Comparison of ENCODE assay signal across 16 cellular contexts in genomic region chrX:72936455-72936854, GRCh38. TPM values are rescaled to one million over a fixed set of nuclear protein-coding genes. Genes with fewer than 3 reads are reported as not detected.
DNase-seq lines count a peak whose midpoint lies in the region; ATAC-seq, FAIRE-seq and TF ChIP-seq lines count a peak whose summit lies in the region.
"Not testable (repeated sequence)": the region's sequence is repeated elsewhere in the genome, so short reads cannot be mapped to it uniquely, and the experiment has no call there.
"Had no signal": no experiment of that assay in that cellular context is flagged by ENCODE, and none has a peak within 500 bp of the region (broad histone marks: within the 10 kb centered on the region; RNA-seq: fewer than 3 reads in every experiment).

No MANE protein-coding gene starts in this region.

- not testable (repeated sequence) for H3K4me3 Mint-ChIP-seq in GM23338

- dilution Hi-C loops in keratinocyte (cut with MboI; ENCODE audit: extremely low pct_ligation_motif_present, low sequenced_read_pairs), result not testable (repeated sequence)

- DNase-seq in A549 (ENCODE audit: low read depth in 1 of 2, low spot score in 1 of 2); GM18507 (ENCODE audit: extremely low spot score, insufficient read length, low read depth); GM23338 (ENCODE audit: low spot score); PC-3; GM12878 (ENCODE audit: low read depth, low spot score); keratinocyte (ENCODE audit: low read depth, low spot score); mucosa of descending colon: not testable (repeated sequence)

- in situ Hi-C loops in GM12878 (cut with MboI), result not testable (repeated sequence)

- not testable (repeated sequence) for H3K36me3 ChIP-seq in GM23338 (ENCODE audit: insufficient read depth); PC-3 (ENCODE audit: low read depth, low read length); GM12878 (ENCODE audit: control insufficient read depth in 2 of 2, insufficient read depth in 2 of 2, low read length in 1 of 2); keratinocyte (ENCODE audit: control insufficient read depth in 2 of 2, extremely low read depth in 1 of 2, insufficient read depth in 2 of 2, low read length in 2 of 2); mucosa of descending colon (ENCODE audit: low read depth)

- ATAC-seq in A549, result peak; percentile 72 to 89; a peak in 5 of 6 replicates
- peak; percentile 59; the same call in 2 of the 3 replicates for ATAC-seq in GM23338
- peak; percentile 83 for ATAC-seq in PC-3
- peak; percentile 49; the same call in 1 of the 3 replicates for ATAC-seq in GM12878
- peak; percentile 73 for ATAC-seq in mucosa of descending colon

- WGBS in A549 (ENCODE audit: missing lambda C conversion rate), result no CpG with 5 or more reads among the region's 7 CpGs
- no CpG with 5 or more reads among the region's 7 CpGs for WGBS in GM12878 (ENCODE audit: insufficient coverage, insufficient replicate concordance, low lambda C conversion rate, missing lambda C conversion rate)

- not testable (repeated sequence) for H3K9me1 ChIP-seq in keratinocyte (ENCODE audit: control insufficient read depth, extremely low read depth, insufficient read depth, low read length)

- H3K4me2 ChIP-seq in A549; GM23338; PC-3 (ENCODE audit: low read length); GM12878 (ENCODE audit: control insufficient read depth, insufficient read depth); keratinocyte (ENCODE audit: control insufficient read depth, extremely low read depth, insufficient read depth, low read depth, low read length): not testable (repeated sequence)

- H3K27me3 Mint-ChIP-seq in GM23338 (ENCODE audit: insufficient read depth, low read depth, poor library complexity), result not testable (repeated sequence)

- not testable (repeated sequence) for H3K9me2 ChIP-seq in GM23338 (ENCODE audit: insufficient read depth); PC-3 (replicated peaks; ENCODE audit: low read length)

- not testable (repeated sequence) for H2AFZ ChIP-seq in GM23338; PC-3 (ENCODE audit: low read length); GM12878 (ENCODE audit: control insufficient read depth, low read depth, low read length); keratinocyte (ENCODE audit: control insufficient read depth, low read length)

- H3K4me3 ChIP-seq in A549; GM23338; PC-3 (ENCODE audit: low read length); GM12878; keratinocyte (ENCODE audit: control insufficient read depth in 2 of 3, extremely low read depth in 1 of 3, insufficient read depth in 2 of 3, low read depth in 1 of 3, low read length in 3 of 3); mucosa of descending colon: not testable (repeated sequence)

- not testable (repeated sequence) for H3K9ac ChIP-seq in PC-3 (ENCODE audit: low read length); GM12878 (ENCODE audit: control insufficient read depth, insufficient read depth, low read length); keratinocyte (ENCODE audit: control insufficient read depth, extremely low read depth, insufficient read depth, low read length)

- TF ChIP-seq CTCF in A549 (IDR thresholded peaks at IDR 0.05); GM23338 (conservative IDR thresholded peaks at IDR 0.05; ENCODE audit: low read depth in 2 of 2); PC-3 (conservative IDR thresholded peaks at IDR 0.05; ENCODE audit: low read depth, low read length); GM12878 (IDR thresholded peaks at IDR 0.05 in 2 of 3, conservative IDR thresholded peaks at IDR 0.05 in 1 of 3; ENCODE audit: control insufficient read depth in 2 of 3, extremely low read depth in 1 of 3, insufficient read depth in 1 of 3, low read depth in 3 of 3, low read length in 3 of 3); keratinocyte (optimal IDR thresholded peaks at IDR 0.05 in 1 of 3, IDR thresholded peaks at IDR 0.05 in 1 of 3, conservative IDR thresholded peaks at IDR 0.05 in 1 of 3; ENCODE audit: extremely low read depth in 1 of 3, insufficient read depth in 2 of 3, low read length in 3 of 3); mucosa of descending colon (IDR thresholded peaks at IDR 0.05): not testable (repeated sequence)

- not testable (repeated sequence) for H3K79me2 ChIP-seq in GM23338 (replicated peaks; ENCODE audit: insufficient read depth); PC-3 (ENCODE audit: low read length); GM12878 (ENCODE audit: control insufficient read depth, insufficient read depth, low read length); keratinocyte (ENCODE audit: control insufficient read depth, insufficient read depth, low read length)

- H3K27ac ChIP-seq in A549; GM23338 (ENCODE audit: low read depth); PC-3 (ENCODE audit: low read length); GM12878 (ENCODE audit: control insufficient read depth, insufficient read depth); keratinocyte (ENCODE audit: control insufficient read depth, insufficient read depth, low read length): not testable (repeated sequence)

- not testable (repeated sequence) for BruUV-seq in PC-3 (replicated peaks; lab: Mats Ljungman, UMichigan); GM12878 (replicated peaks; lab: Mats Ljungman, UMichigan)

- not testable (repeated sequence) for H4K20me1 ChIP-seq in GM23338 (replicated peaks; ENCODE audit: insufficient read depth); PC-3 (ENCODE audit: low read length); GM12878 (ENCODE audit: control insufficient read depth, insufficient read depth); keratinocyte (ENCODE audit: control insufficient read depth, extremely low read depth, insufficient read depth, low read length)

- SMC1A ChIA-PET in GM12878 (lab: Charles Lee; ENCODE audit: uncharacterized antibody, unreplicated experiment), result not testable (repeated sequence)

- not testable (repeated sequence) for TF ChIP-seq RAD21 in A549 (conservative IDR thresholded peaks at IDR 0.05 in 1 of 2, IDR thresholded peaks at IDR 0.05 in 1 of 2); GM12878 (IDR thresholded peaks at IDR 0.05; ENCODE audit: insufficient read depth, low read depth, low read length)

- H3K4me1 Mint-ChIP-seq in GM23338, result not testable (repeated sequence)

- not testable (repeated sequence) for H3K9me3 Mint-ChIP-seq in GM23338

- CTCF ChIA-PET in A549 (lab: Yijun Ruan, JAX); PC-3 (lab: Charles Lee); GM12878 (lab: Yijun Ruan, JAX): not testable (repeated sequence)

- not testable (repeated sequence) for H3K27ac Mint-ChIP-seq in GM23338

- FAIRE-seq in A549 (lab: Jason Lieb, UNC), result peak; percentile 100
- peak; percentile 86 for FAIRE-seq in GM18507 (lab: Jason Lieb, UNC)
- FAIRE-seq in GM12878 (lab: Jason Lieb, UNC), result peak; percentile 77
- FAIRE-seq in keratinocyte (lab: Jason Lieb, UNC), result peak; percentile 36

- not testable (repeated sequence) for H3F3A ChIP-seq in GM23338 (replicated peaks; ENCODE audit: low read depth); PC-3 (ENCODE audit: low read length, unreplicated experiment)

- H3K9me3 ChIP-seq in A549; PC-3 (ENCODE audit: low read length); GM12878 (replicated peaks; ENCODE audit: control insufficient read depth, insufficient read depth, low read length); keratinocyte (ENCODE audit: control insufficient read depth, low read depth, low read length); mucosa of descending colon: not testable (repeated sequence)

- H3K36me3 Mint-ChIP-seq in GM23338 (ENCODE audit: low read depth), result not testable (repeated sequence)

- RAD21 ChIA-PET in GM12878 (lab: Charles Lee; ENCODE audit: unreplicated experiment), result not testable (repeated sequence)

- not testable (repeated sequence) for TF ChIP-seq EP300 in A549 (IDR thresholded peaks at IDR 0.05); GM12878 (IDR thresholded peaks at IDR 0.05; ENCODE audit: borderline replicate concordance in 1 of 2, control insufficient read depth in 1 of 2, low read depth in 2 of 2, low read length in 2 of 2)

- not testable (repeated sequence) for H3K4me1 ChIP-seq in A549; GM23338 (ENCODE audit: insufficient read depth); PC-3 (ENCODE audit: insufficient read depth, low read length); GM12878 (ENCODE audit: control insufficient read depth, insufficient read depth, low read length); keratinocyte (ENCODE audit: control insufficient read depth, extremely low read depth, insufficient read depth, low read length); mucosa of descending colon (ENCODE audit: low read depth)

- POLR2A ChIA-PET in A549 (lab: Yijun Ruan, JAX); PC-3 (lab: Charles Lee; ENCODE audit: unreplicated experiment); GM12878 (lab: Charles Lee): not testable (repeated sequence)

- TF ChIP-seq POLR2A in A549 (IDR thresholded peaks at IDR 0.05; ENCODE audit: low read length); GM12878 (IDR thresholded peaks at IDR 0.05; ENCODE audit: low read depth, low read length): not testable (repeated sequence)

- intact Hi-C loops in PC-3 (cut with micrococcal nuclease); GM12878 (cut with micrococcal nuclease; ENCODE audit: unreplicated experiment); mucosa of descending colon (cut with DNase I, micrococcal nuclease): not testable (repeated sequence)

- not testable (repeated sequence) for H3K27me3 ChIP-seq in GM23338 (ENCODE audit: insufficient read depth); PC-3 (ENCODE audit: low read length); GM12878 (replicated peaks in 1 of 2; ENCODE audit: control insufficient read depth in 2 of 2, insufficient read depth in 2 of 2, low read length in 1 of 2); keratinocyte (ENCODE audit: control insufficient read depth, extremely low read depth, insufficient read depth, low read length)

RNA-seq across cellular contexts. Expression of gene FAM236A, which starts 1.6 kb away (rescaled TPM):
- not detected in 2 replicates for polyA plus RNA-seq in A549 (2011; rRNA removed)
- not detected in 2 replicates for polyA plus RNA-seq in A549 (2012; cell fraction: cytosol; rRNA removed)
- not detected in 2 replicates for polyA plus RNA-seq in A549 (2012; cell fraction: nucleus; rRNA removed)
- not detected in 3 replicates for polyA plus RNA-seq in A549 (2017; fragmentation: RNase III; extraction: RNeasy Plus Mini Kit Qiagen cat#74134 plus additional on column Dnase treatment)
- polyA minus RNA-seq in A549 (2011; rRNA and poly(A)+ RNA removed), result not detected in 2 replicates
- not detected in 2 replicates for total RNA-seq in GM23338 (2014; rRNA removed; shearing (Covaris generic))
- polyA plus RNA-seq in GM23338 (2016; fragmentation: Nextera tagmentation; extraction: Ambion mirVana), result not detected in 2 replicates
- not detected in 2 replicates for total RNA-seq in PC-3 (2014; rRNA removed)
- not detected in 2 replicates for total RNA-seq in GM12878 (2013; cell fraction: nucleolus; rRNA removed)
- not detected in 2 replicates for total RNA-seq in GM12878 (2014; rRNA removed)
- total RNA-seq in GM12878 (2014; rRNA removed; fragmentation: Illumina TruSeq; extraction: Trizol), result not detected in 2 replicates
- total RNA-seq in GM12878 (2021), result not detected in 2 replicates
- polyA plus RNA-seq in GM12878 (2011; ENCODE audit: low read depth), result not detected
- polyA plus RNA-seq in GM12878 (2011; rRNA removed), result not detected in 2 replicates
- not detected in 2 replicates for polyA plus RNA-seq in GM12878 (2011; cell fraction: cytosol; rRNA removed)
- polyA plus RNA-seq in GM12878 (2011; cell fraction: nucleus; rRNA removed), result not detected in 2 replicates
- not detected in 2 replicates for polyA plus RNA-seq in GM12878 (2012)
- polyA plus RNA-seq in GM12878 (2014; fragmentation: Illumina TruSeq; extraction: Trizol), result not detected in 2 replicates
- not detected for polyA plus RNA-seq in GM12878 (2014; fragmentation: Nextera tagmentation; extraction: Ambion mirVana)
- polyA plus RNA-seq in GM12878 (2014; rRNA removed), result not detected in 2 replicates
- polyA plus RNA-seq in GM12878 (2016; fragmentation: Nextera tagmentation; extraction: Ambion mirVana), result not detected
- polyA minus RNA-seq in GM12878 (2011; rRNA and poly(A)+ RNA removed), result not detected in 2 replicates
- polyA minus RNA-seq in GM12878 (2011; cell fraction: cytosol; rRNA and poly(A)+ RNA removed), result not detected in 2 replicates
- not detected in 2 replicates for polyA minus RNA-seq in GM12878 (2011; cell fraction: nucleus; rRNA and poly(A)+ RNA removed)
- polyA plus RNA-seq in keratinocyte, result not detected in 3 replicates
- not detected for polyA plus RNA-seq in keratinocyte (2011; ENCODE audit: low read depth)
- not detected in 2 replicates for polyA plus RNA-seq in keratinocyte (2011; cell fraction: cytosol; rRNA removed)
- not detected in 2 replicates for polyA plus RNA-seq in keratinocyte (2011; cell fraction: nucleus; rRNA removed)
- not detected in 2 replicates for polyA plus RNA-seq in keratinocyte (2012; ENCODE audit: low replicate concordance)
- polyA minus RNA-seq in keratinocyte, result not detected in 3 replicates
- not detected for polyA minus RNA-seq in keratinocyte (2011; cell fraction: cytosol; rRNA and poly(A)+ RNA removed)
- polyA minus RNA-seq in keratinocyte (2011; cell fraction: nucleus; rRNA and poly(A)+ RNA removed), result not detected in 2 replicates
- total RNA-seq in mucosa of descending colon, result not detected
- total RNA-seq: CD4-positive, CD25-positive, alpha-beta regulatory T cell; Daoy; G401; H4; HT-29; Right ventricle myocardium inferior; RPMI7951; SJCRH30 had no signal
- polyA plus RNA-seq: AG04450; CD4-positive, CD25-positive, alpha-beta regulatory T cell had no signal

RNA-seq across cellular contexts. Expression of gene DMRTC1, which starts 7.2 kb away (rescaled TPM):
- polyA plus RNA-seq in A549 (2011; rRNA removed) (not detected in 2 replicates), A549 (2017; fragmentation: RNase III; extraction: RNeasy Plus Mini Kit Qiagen cat#74134 plus additional on column Dnase treatment) (0.15 TPM in 1 of 3 replicates, not detected in the others), GM23338 (2016; fragmentation: Nextera tagmentation; extraction: Ambion mirVana) (not detected in 2 replicates), GM12878 (2011; rRNA removed) (not detected in 2 replicates), GM12878 (2014; fragmentation: Illumina TruSeq; extraction: Trizol) (not detected in 2 replicates), GM12878 (2014; fragmentation: Nextera tagmentation; extraction: Ambion mirVana) (not detected), GM12878 (2014; rRNA removed) (0.06 TPM in 1 of 2 replicates, not detected in the other), GM12878 (2016; fragmentation: Nextera tagmentation; extraction: Ambion mirVana) (not detected), keratinocyte (not detected in 3 replicates)
- polyA plus RNA-seq in A549 (2012; cell fraction: cytosol; rRNA removed), result not detected in 2 replicates
- polyA plus RNA-seq in A549 (2012; cell fraction: nucleus; rRNA removed), result not detected in 2 replicates
- polyA minus RNA-seq in A549 (2011; rRNA and poly(A)+ RNA removed), result not detected in 2 replicates
- not detected in 2 replicates for total RNA-seq in GM23338 (2014; rRNA removed; shearing (Covaris generic))
- total RNA-seq in PC-3 (2014; rRNA removed) (not detected in 2 replicates), GM12878 (2014; rRNA removed) (not detected in 2 replicates), GM12878 (2014; rRNA removed; fragmentation: Illumina TruSeq; extraction: Trizol) (not detected in 2 replicates), GM12878 (2021) (not detected in 2 replicates), mucosa of descending colon (not detected)
- not detected in 2 replicates for total RNA-seq in GM12878 (2013; cell fraction: nucleolus; rRNA removed)
- polyA plus RNA-seq in GM12878 (2011; ENCODE audit: low read depth), result not detected
- polyA plus RNA-seq in GM12878 (2011; cell fraction: cytosol; rRNA removed), result not detected in 2 replicates
- not detected in 2 replicates for polyA plus RNA-seq in GM12878 (2011; cell fraction: nucleus; rRNA removed)
- not detected in 2 replicates for polyA plus RNA-seq in GM12878 (2012)
- polyA minus RNA-seq in GM12878 (2011; rRNA and poly(A)+ RNA removed), result not detected in 2 replicates
- not detected in 2 replicates for polyA minus RNA-seq in GM12878 (2011; cell fraction: cytosol; rRNA and poly(A)+ RNA removed)
- not detected in 2 replicates for polyA minus RNA-seq in GM12878 (2011; cell fraction: nucleus; rRNA and poly(A)+ RNA removed)
- not detected for polyA plus RNA-seq in keratinocyte (2011; ENCODE audit: low read depth)
- polyA plus RNA-seq in keratinocyte (2011; cell fraction: cytosol; rRNA removed), result not detected in 2 replicates
- not detected in 2 replicates for polyA plus RNA-seq in keratinocyte (2011; cell fraction: nucleus; rRNA removed)
- not detected in 2 replicates for polyA plus RNA-seq in keratinocyte (2012; ENCODE audit: low replicate concordance)
- not detected in 3 replicates for polyA minus RNA-seq in keratinocyte
- not detected for polyA minus RNA-seq in keratinocyte (2011; cell fraction: cytosol; rRNA and poly(A)+ RNA removed)
- not detected in 2 replicates for polyA minus RNA-seq in keratinocyte (2011; cell fraction: nucleus; rRNA and poly(A)+ RNA removed)
- total RNA-seq: CD4-positive, CD25-positive, alpha-beta regulatory T cell; G401; H4; HT-29; Right ventricle myocardium inferior; RPMI7951; SJCRH30 had no signal
- polyA plus RNA-seq: AG04450 had no signal

RNA-seq across cellular contexts. Expression of gene FAM236C, which starts 24.0 kb away (rescaled TPM):
- not detected in 2 replicates for polyA plus RNA-seq in A549 (2011; rRNA removed)
- not detected in 2 replicates for polyA plus RNA-seq in A549 (2012; cell fraction: cytosol; rRNA removed)
- not detected in 2 replicates for polyA plus RNA-seq in A549 (2012; cell fraction: nucleus; rRNA removed)
- polyA plus RNA-seq in A549 (2017; fragmentation: RNase III; extraction: RNeasy Plus Mini Kit Qiagen cat#74134 plus additional on column Dnase treatment), result not detected in 3 replicates
- not detected in 2 replicates for polyA minus RNA-seq in A549 (2011; rRNA and poly(A)+ RNA removed)
- total RNA-seq in GM23338 (2014; rRNA removed; shearing (Covaris generic)), result not detected in 2 replicates
- polyA plus RNA-seq in GM23338 (2016; fragmentation: Nextera tagmentation; extraction: Ambion mirVana), result not detected in 2 replicates
- not detected in 2 replicates for total RNA-seq in PC-3 (2014; rRNA removed)
- not detected in 2 replicates for total RNA-seq in GM12878 (2013; cell fraction: nucleolus; rRNA removed)
- total RNA-seq in GM12878 (2014; rRNA removed), result not detected in 2 replicates
- total RNA-seq in GM12878 (2014; rRNA removed; fragmentation: Illumina TruSeq; extraction: Trizol), result not detected in 2 replicates
- not detected in 2 replicates for total RNA-seq in GM12878 (2021)
- polyA plus RNA-seq in GM12878 (2011; ENCODE audit: low read depth), result not detected
- polyA plus RNA-seq in GM12878 (2011; rRNA removed), result not detected in 2 replicates
- polyA plus RNA-seq in GM12878 (2011; cell fraction: cytosol; rRNA removed), result not detected in 2 replicates
- not detected in 2 replicates for polyA plus RNA-seq in GM12878 (2011; cell fraction: nucleus; rRNA removed)
- not detected in 2 replicates for polyA plus RNA-seq in GM12878 (2012)
- polyA plus RNA-seq in GM12878 (2014; fragmentation: Illumina TruSeq; extraction: Trizol), result not detected in 2 replicates
- not detected for polyA plus RNA-seq in GM12878 (2014; fragmentation: Nextera tagmentation; extraction: Ambion mirVana)
- not detected in 2 replicates for polyA plus RNA-seq in GM12878 (2014; rRNA removed)
- not detected for polyA plus RNA-seq in GM12878 (2016; fragmentation: Nextera tagmentation; extraction: Ambion mirVana)
- not detected in 2 replicates for polyA minus RNA-seq in GM12878 (2011; rRNA and poly(A)+ RNA removed)
- polyA minus RNA-seq in GM12878 (2011; cell fraction: cytosol; rRNA and poly(A)+ RNA removed), result not detected in 2 replicates
- not detected in 2 replicates for polyA minus RNA-seq in GM12878 (2011; cell fraction: nucleus; rRNA and poly(A)+ RNA removed)
- polyA plus RNA-seq in keratinocyte, result not detected in 3 replicates
- not detected for polyA plus RNA-seq in keratinocyte (2011; ENCODE audit: low read depth)
- polyA plus RNA-seq in keratinocyte (2011; cell fraction: cytosol; rRNA removed), result not detected in 2 replicates
- not detected in 2 replicates for polyA plus RNA-seq in keratinocyte (2011; cell fraction: nucleus; rRNA removed)
- polyA plus RNA-seq in keratinocyte (2012; ENCODE audit: low replicate concordance), result not detected in 2 replicates
- polyA minus RNA-seq in keratinocyte, result not detected in 3 replicates
- polyA minus RNA-seq in keratinocyte (2011; cell fraction: cytosol; rRNA and poly(A)+ RNA removed), result not detected
- polyA minus RNA-seq in keratinocyte (2011; cell fraction: nucleus; rRNA and poly(A)+ RNA removed), result not detected in 2 replicates
- not detected for total RNA-seq in mucosa of descending colon
- total RNA-seq: CD4-positive, CD25-positive, alpha-beta regulatory T cell; Daoy; G401; H4; HT-29; Right ventricle myocardium inferior; RPMI7951; SJCRH30 had no signal
- polyA plus RNA-seq: AG04450; CD4-positive, CD25-positive, alpha-beta regulatory T cell had no signal
